Comparison of ENCODE assay signal across 23 cellular contexts in genomic region chr14:89551955-89552354, GRCh38.
DNase-seq lines count a peak whose midpoint lies in the region; ATAC-seq and TF ChIP-seq lines count a peak whose summit lies in the region.
"Had no signal": no experiment of that assay in that cellular context is flagged by ENCODE, and none has a peak within 500 bp of the region (broad histone marks: within the 10 kb centered on the region; RNA-seq: fewer than 3 reads in every experiment).

No MANE protein-coding gene starts in this region.

- peaks cover 64% of the 10 kb centered on the region for H3K36me3 Mint-ChIP-seq in CD4-positive, alpha-beta T cell (ENCODE audit: low read depth)
- H3K36me3 Mint-ChIP-seq in central memory CD8-positive, alpha-beta T cell (ENCODE audit: insufficient read depth) = peaks cover 10% of the 10 kb centered on the region
- H3K36me3 Mint-ChIP-seq in naive thymus-derived CD8-positive, alpha-beta T cell = peaks cover 0 to 44% (median 8%) of the 10 kb centered on the region in 3 donors

- H3K4me1 Mint-ChIP-seq in CD4-positive, alpha-beta T cell (ENCODE audit: low read depth) = peaks cover 68% of the 10 kb centered on the region
- peaks cover 58% of the 10 kb centered on the region for H3K4me1 Mint-ChIP-seq in central memory CD8-positive, alpha-beta T cell
- H3K4me1 Mint-ChIP-seq in naive thymus-derived CD8-positive, alpha-beta T cell = peaks cover 36 to 73% (median 61%) of the 10 kb centered on the region in 4 donors

- H3K36me3 ChIP-seq in heart left ventricle = peaks cover 0 to 10% (median 0%) of the 10 kb centered on the region in 9 donors
- H3K36me3 ChIP-seq in right atrium auricular region = no peaks in the 10 kb centered on the region
- H3K36me3 ChIP-seq: MG63 had no signal

- no peak overlapping the region for H3K4me3 Mint-ChIP-seq in CD4-positive, alpha-beta T cell
- H3K4me3 Mint-ChIP-seq in central memory CD8-positive, alpha-beta T cell = no peak overlapping the region
- H3K4me3 Mint-ChIP-seq in naive thymus-derived CD8-positive, alpha-beta T cell = peak overlapping the region in 4 of 10 donors; percentile 5 to 49 (median 32)
- H3K4me3 Mint-ChIP-seq: B cell; CD4-positive, alpha-beta memory T cell had no signal

- H3K27me3 ChIP-seq in heart left ventricle (no peaks in the 10 kb centered on the region), right atrium auricular region (no peaks in the 10 kb centered on the region)
- no peaks in the 10 kb centered on the region for H3K27me3 ChIP-seq in CD4-positive, alpha-beta T cell (ENCODE audit: control insufficient read depth, insufficient read depth, low read length)
- H3K27me3 ChIP-seq: MG63 had no signal

- TF ChIP-seq POLR2A in heart left ventricle (IDR thresholded peaks at IDR 0.05) = no peak

- H3K9me3 Mint-ChIP-seq in CD4-positive, alpha-beta T cell = no peaks in the 10 kb centered on the region
- no peaks in the 10 kb centered on the region for H3K9me3 Mint-ChIP-seq in central memory CD8-positive, alpha-beta T cell
- no peaks in the 10 kb centered on the region for H3K9me3 Mint-ChIP-seq in naive thymus-derived CD8-positive, alpha-beta T cell

- H3K27me3 Mint-ChIP-seq in CD4-positive, alpha-beta T cell = no peaks in the 10 kb centered on the region
- no peaks in the 10 kb centered on the region for H3K27me3 Mint-ChIP-seq in central memory CD8-positive, alpha-beta T cell
- H3K27me3 Mint-ChIP-seq in naive thymus-derived CD8-positive, alpha-beta T cell = no peaks in the 10 kb centered on the region
- H3K27me3 Mint-ChIP-seq: B cell; CD4-positive, alpha-beta memory T cell had no signal

- 63 to 75% (median 70%) methylated on average over 7 of the region's 7 CpGs for WGBS in heart left ventricle, 4 donors

- intact Hi-C loops in heart left ventricle (cut with DNase I) = loop anchor here in 2 of 10 donors (2.0 to 5.0 kb wide), 2 partner anchors 49 to 50 kb away; no protein-coding TSS in a partner anchor
- intact Hi-C loops in CD4-positive, alpha-beta T cell (cut with DNase I, micrococcal nuclease) = no loop called here

- POLR2A ChIA-PET in CD4-positive, alpha-beta T cell (lab: Charles Lee) = interaction anchor here (1.2 kb wide), 1 partner anchor 9 kb away, joined by 3 read pairs; no protein-coding TSS in a partner anchor
- POLR2A ChIA-PET in naive thymus-derived CD8-positive, alpha-beta T cell (lab: Charles Lee) = no interaction called here

- H3K9me3 ChIP-seq in heart left ventricle (no peaks in the 10 kb centered on the region), right atrium auricular region (no peaks in the 10 kb centered on the region)
- no peaks in the 10 kb centered on the region for H3K9me3 ChIP-seq in CD4-positive, alpha-beta T cell (ENCODE audit: control insufficient read depth, low read length)
- H3K9me3 ChIP-seq: A549, MG63 had no signal

- CTCF ChIA-PET in CD4-positive, alpha-beta T cell (lab: Charles Lee) = no interaction called here

- no peak for DNase-seq in heart left ventricle
- DNase-seq in right atrium auricular region (ENCODE audit: low spot score) = no peak
- no peak for DNase-seq in CD4-positive, alpha-beta T cell
- DNase-seq in central memory CD8-positive, alpha-beta T cell (ENCODE audit: low spot score in 2 of 2) = no peak
- DNase-seq in naive thymus-derived CD8-positive, alpha-beta T cell = no peak
- DNase-seq in nucleus accumbens (lab: John Stamatoyannopoulos, UW) = no peak
- DNase-seq in mucosa of gallbladder (ENCODE audit: low spot score) = no peak
- DNase-seq: CD4-positive, alpha-beta memory T cell; DND-41; GOT3; HCEC 1CT; MG63; NCI-H1417; NCI-H187; NCI-H446; NCI-H526; OCI-M1; SHP77 had no signal

- peaks cover 0 to 32% (median 13%) of the 10 kb centered on the region in 12 donors for H3K4me1 ChIP-seq in heart left ventricle
- H3K4me1 ChIP-seq in right atrium auricular region = peaks cover 0 to 13% of the 10 kb centered on the region in 2 donors
- H3K4me1 ChIP-seq: A549 had no signal

- H3K27ac ChIP-seq in heart left ventricle = peak overlapping the region in 7 of 12 donors; percentile 7 to 51 (median 41)
- H3K27ac ChIP-seq in right atrium auricular region = peak overlapping the region in 1 of 2 donors; percentile 2
- H3K27ac ChIP-seq in CD4-positive, alpha-beta T cell (ENCODE audit: low read depth, low read length) = no peak overlapping the region
- H3K27ac ChIP-seq: A549, HL-60 had no signal

- peak overlapping the region; percentile 56 for H3K27ac Mint-ChIP-seq in CD4-positive, alpha-beta T cell
- H3K27ac Mint-ChIP-seq in central memory CD8-positive, alpha-beta T cell (ENCODE audit: low read depth) = peak overlapping the region; percentile 63
- peak overlapping the region in 7 of 10 donors; percentile 39 to 90 (median 53) for H3K27ac Mint-ChIP-seq in naive thymus-derived CD8-positive, alpha-beta T cell
- H3K27ac Mint-ChIP-seq: B cell had no signal

- ATAC-seq in heart left ventricle = peak in 2 of 4 donors; percentile 34 to 70
- no peak for ATAC-seq in CD4-positive, alpha-beta T cell (ENCODE audit: poor library complexity)
- no peak for ATAC-seq in central memory CD8-positive, alpha-beta T cell (replicated peaks; ENCODE audit: extremely low read depth, poor library complexity, severe bottlenecking)
- no peak for ATAC-seq in naive thymus-derived CD8-positive, alpha-beta T cell
- ATAC-seq: A549, HepG2, K562 had no signal

- H3K4me3 ChIP-seq in heart left ventricle (no peak overlapping the region), right atrium auricular region (no peak overlapping the region)
- H3K4me3 ChIP-seq: A549, K562, MG63 had no signal

- TF ChIP-seq CTCF in heart left ventricle (IDR thresholded peaks at IDR 0.05) = no peak
- TF ChIP-seq CTCF in right atrium auricular region (IDR thresholded peaks at IDR 0.05) = no peak
- TF ChIP-seq CTCF in CD4-positive, alpha-beta T cell (IDR thresholded peaks at IDR 0.05) = no peak
